ENCODE assay signal across 3 cellular contexts in the genomic region with DNA sequence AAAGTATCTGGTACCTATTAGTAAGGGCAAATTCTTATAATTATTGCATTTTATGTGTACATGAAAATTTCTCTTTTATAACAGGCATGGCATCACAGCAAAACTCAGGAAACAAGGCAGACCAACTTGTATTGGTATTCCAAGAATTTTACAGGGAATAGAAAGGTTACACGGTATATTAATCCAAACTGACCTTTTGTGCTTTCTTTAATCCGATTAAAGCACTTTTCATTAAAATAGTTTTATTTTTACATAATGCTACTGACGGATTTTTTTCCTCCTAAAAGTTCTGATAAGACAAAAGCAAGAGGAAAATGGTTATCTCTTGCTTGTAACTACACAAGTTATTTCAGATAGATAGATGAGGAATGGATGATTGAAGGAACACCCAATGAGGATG.
"Had no signal": no experiment of that assay in that cellular context is flagged by ENCODE, and none has a peak within 500 bp of the region (broad histone marks: within the 10 kb centered on the region; RNA-seq: fewer than 3 reads in every experiment).

No MANE protein-coding gene starts in this region.

- H3K4me3 ChIP-seq: GM12878 had no signal

- ATAC-seq: GM12878 had no signal

- DNase-seq: GDM1, GF-D8 had no signal
